Comparison of ENCODE assay signal across 13 cellular contexts in genomic region chr12:104576980-104577925, GRCh38.
DNase-seq lines count a peak whose midpoint lies in the region; ATAC-seq and TF ChIP-seq lines count a peak whose summit lies in the region.
"Had no signal": no experiment of that assay in that cellular context is flagged by ENCODE, and none has a peak within 500 bp of the region (broad histone marks: within the 10 kb centered on the region; RNA-seq: fewer than 3 reads in every experiment).

No MANE protein-coding gene starts in this region.

- no peak overlapping the region for H3K27ac ChIP-seq in CD4-positive, alpha-beta T cell (ENCODE audit: low read depth, low read length)
- H3K27ac ChIP-seq in HCT116 (ENCODE audit: low read depth, low read length) (no peak overlapping the region), mesendoderm (ENCODE audit: low read depth, low read length) (peak overlapping the region; percentile 71)

- peak overlapping the region; percentile 41; the same call in 1 of the 2 replicates for H3K4me2 ChIP-seq in HCT116 (ENCODE audit: low read length)
- no peak overlapping the region for H3K4me2 ChIP-seq in mesendoderm (ENCODE audit: low read length)

- no peaks in the 10 kb centered on the region for H3K27me3 Mint-ChIP-seq in CD4-positive, alpha-beta T cell
- H3K27me3 Mint-ChIP-seq in activated T-helper 17 cell treated with anti-CD3 and anti-CD28 coated beads, Interleukin-2, amount 50 U/mL, for 72 hours, result no peaks in the 10 kb centered on the region
- H3K27me3 Mint-ChIP-seq in type B pancreatic cell, result no peaks in the 10 kb centered on the region

- H3K56ac ChIP-seq in mesendoderm (ENCODE audit: low read length), result peak overlapping the region; percentile 35

- peak overlapping the region; percentile 52 for H2AK5ac ChIP-seq in mesendoderm (ENCODE audit: low read length)

- WGBS in mesendoderm (ENCODE audit: extremely low coverage, insufficient coverage, low lambda C conversion rate), result no CpG with 5 or more reads among the region's 11 CpGs

- peak overlapping the region; percentile 47 for H4K5ac ChIP-seq in mesendoderm (ENCODE audit: low read length)

- H2BK5ac ChIP-seq in mesendoderm (ENCODE audit: low read length), result peak overlapping the region; percentile 94

- CTCF ChIA-PET in CD4-positive, alpha-beta T cell (lab: Charles Lee), result no interaction called here
- CTCF ChIA-PET in HCT116 (lab: Charles Lee), result no interaction called here

- H4K20me1 ChIP-seq in HCT116 (ENCODE audit: insufficient read depth), result no peaks in the 10 kb centered on the region

- no peak for TF ChIP-seq CTCF in CD4-positive, alpha-beta T cell (IDR thresholded peaks at IDR 0.05)
- TF ChIP-seq CTCF in HCT116 (IDR thresholded peaks at IDR 0.05 in 2 of 3, conservative IDR thresholded peaks at IDR 0.05 in 1 of 3; ENCODE audit: borderline replicate concordance in 1 of 3, insufficient read depth in 1 of 3, low read depth in 2 of 3, low read length in 2 of 3) (no peak), type B pancreatic cell (conservative IDR thresholded peaks at IDR 0.05) (no peak)

- DNase-seq in CD4-positive, alpha-beta T cell, result no peak
- no peak for DNase-seq in HCT116 (ENCODE audit: low read depth, low spot score)
- no peak for DNase-seq in mesendoderm
- DNase-seq in activated CD4-positive, CD25-positive, alpha-beta regulatory T cell treated with anti-CD3 and anti-CD28 coated beads, Interleukin-2, amount 50 U/mL, for 72 hours, result no peak
- no peak for DNase-seq in occipital lobe (lab: John Stamatoyannopoulos, UW)
- DNase-seq in type B pancreatic cell (ENCODE audit: extremely low spot score, unreplicated experiment), result no peak
- DNase-seq: amniotic stem cell, midbrain, MV-4-11, NCI-H526, SHP77 had no signal

- H3K18ac ChIP-seq in mesendoderm (ENCODE audit: low read length), result peak overlapping the region; percentile 70

- no peak overlapping the region for H3K23ac ChIP-seq in mesendoderm (ENCODE audit: low read length)

- RAD21 ChIA-PET in HCT116 (lab: Charles Lee; ENCODE audit: low non-redundant PET in 1 of 2, low total read pairs in 2 of 2, uncharacterized antibody in 2 of 2, unreplicated experiment in 2 of 2), result no interaction called here

- no peaks in the 10 kb centered on the region for H3K9me2 ChIP-seq in HCT116 (ENCODE audit: insufficient read depth)

- H3K36me3 Mint-ChIP-seq in CD4-positive, alpha-beta T cell (ENCODE audit: low read depth), result peaks cover 11% of the 10 kb centered on the region
- peaks cover 7% of the 10 kb centered on the region for H3K36me3 Mint-ChIP-seq in activated T-helper 17 cell treated with anti-CD3 and anti-CD28 coated beads, Interleukin-2, amount 50 U/mL, for 72 hours (ENCODE audit: low read depth)
- H3K36me3 Mint-ChIP-seq in type B pancreatic cell, result no peaks in the 10 kb centered on the region

- POLR2A ChIA-PET in CD4-positive, alpha-beta T cell (lab: Charles Lee), result no interaction called here
- POLR2A ChIA-PET in HCT116 (lab: Charles Lee), result interaction anchor here (0.7 kb wide), 2 partner anchors 93 to 178 kb away, joined by 3 to 5 read pairs; no protein-coding TSS in a partner anchor

- TF ChIP-seq POLR2A in HCT116 (IDR thresholded peaks at IDR 0.05; ENCODE audit: borderline replicate concordance, extremely low read depth, insufficient read depth, insufficient read length), result no peak

- intact Hi-C loops in CD4-positive, alpha-beta T cell (cut with DNase I, micrococcal nuclease), result no loop called here
- intact Hi-C loops in HCT116 (cut with micrococcal nuclease), result no loop called here

- no peak for TF ChIP-seq RAD21 in HCT116 (IDR thresholded peaks at IDR 0.05; ENCODE audit: low read depth)

- H3K79me1 ChIP-seq in mesendoderm (ENCODE audit: low read length), result peaks cover 2% of the 10 kb centered on the region

- H3K4me3 ChIP-seq in HCT116 (replicated peaks in 1 of 2; ENCODE audit: low read depth in 1 of 2, low read length in 2 of 2) (no peak overlapping the region), mesendoderm (ENCODE audit: low read length) (no peak overlapping the region)

- no peaks in the 10 kb centered on the region for H3K79me2 ChIP-seq in HCT116 (ENCODE audit: insufficient read depth, low read length)
- no peaks in the 10 kb centered on the region for H3K79me2 ChIP-seq in mesendoderm (ENCODE audit: control insufficient read depth, insufficient read depth, low read length)

- no peaks in the 10 kb centered on the region for H3K9me3 ChIP-seq in CD4-positive, alpha-beta T cell (ENCODE audit: control insufficient read depth, low read length)
- no peaks in the 10 kb centered on the region for H3K9me3 ChIP-seq in HCT116 (ENCODE audit: control insufficient read depth in 1 of 2, insufficient read depth in 1 of 2, low read depth in 1 of 2, low read length in 2 of 2)

- H3K4ac ChIP-seq in mesendoderm (ENCODE audit: low read depth, low read length), result peak overlapping the region; percentile 75

- peak overlapping the region; percentile 25 for H3K27ac Mint-ChIP-seq in CD4-positive, alpha-beta T cell
- H3K27ac Mint-ChIP-seq in activated T-helper 17 cell treated with anti-CD3 and anti-CD28 coated beads, Interleukin-2, amount 50 U/mL, for 72 hours, result peak overlapping the region; percentile 39
- no peak overlapping the region for H3K27ac Mint-ChIP-seq in type B pancreatic cell

- no peak overlapping the region for H4K8ac ChIP-seq in mesendoderm (ENCODE audit: low read depth, low read length)

- H3K36me3 ChIP-seq in HCT116 (ENCODE audit: control insufficient read depth in 1 of 2, insufficient read depth in 2 of 2, low read length in 2 of 2) (no peaks in the 10 kb centered on the region), mesendoderm (ENCODE audit: control insufficient read depth, insufficient read depth, low read length) (no peaks in the 10 kb centered on the region)

- H3K4me1 ChIP-seq in HCT116 (ENCODE audit: control insufficient read depth in 1 of 2, insufficient read depth in 2 of 2, low read length in 2 of 2) (peaks cover 4 to 46% of the 10 kb centered on the region in 2 experiments; a peak in 3 of 4 replicates), mesendoderm (ENCODE audit: control insufficient read depth, low read depth, low read length) (peaks cover 22% of the 10 kb centered on the region)

- H3K9ac ChIP-seq in HCT116 (ENCODE audit: low read length) (no peak overlapping the region), mesendoderm (ENCODE audit: low read length) (no peak overlapping the region)

- no peak for ATAC-seq in CD4-positive, alpha-beta T cell (ENCODE audit: poor library complexity)
- ATAC-seq in HCT116 (no peak), GM21367 (IDR thresholded peaks at IDR 0.05; ENCODE audit: unreplicated experiment) (no peak)
- peak; percentile 52 for ATAC-seq in activated T-helper 17 cell treated with anti-CD3 and anti-CD28 coated beads, Interleukin-2, amount 50 U/mL, for 72 hours (replicated peaks)

- H3K4me3 Mint-ChIP-seq in CD4-positive, alpha-beta T cell, result no peak overlapping the region
- H3K4me3 Mint-ChIP-seq in activated T-helper 17 cell treated with anti-CD3 and anti-CD28 coated beads, Interleukin-2, amount 50 U/mL, for 72 hours, result peak overlapping the region; percentile 45
- no peak overlapping the region for H3K4me3 Mint-ChIP-seq in type B pancreatic cell

- H3K9me3 Mint-ChIP-seq in CD4-positive, alpha-beta T cell, result no peaks in the 10 kb centered on the region
- no peaks in the 10 kb centered on the region for H3K9me3 Mint-ChIP-seq in activated T-helper 17 cell treated with anti-CD3 and anti-CD28 coated beads, Interleukin-2, amount 50 U/mL, for 72 hours
- H3K9me3 Mint-ChIP-seq in type B pancreatic cell, result no peaks in the 10 kb centered on the region

- no peak overlapping the region for H2BK120ac ChIP-seq in mesendoderm (ENCODE audit: low read depth, low read length)

- H2AFZ ChIP-seq in HCT116 (ENCODE audit: low read depth, low read length, poor library complexity, severe bottlenecking), result no peak overlapping the region

- H3K4me1 Mint-ChIP-seq in CD4-positive, alpha-beta T cell (ENCODE audit: low read depth), result peaks cover 78% of the 10 kb centered on the region
- H3K4me1 Mint-ChIP-seq in activated T-helper 17 cell treated with anti-CD3 and anti-CD28 coated beads, Interleukin-2, amount 50 U/mL, for 72 hours, result peaks cover 52% of the 10 kb centered on the region
- peaks cover 14% of the 10 kb centered on the region for H3K4me1 Mint-ChIP-seq in type B pancreatic cell (ENCODE audit: unreplicated experiment)

- no TSS peak for BruUV-seq in HCT116 (replicated peaks; lab: Mats Ljungman, UMichigan)

- no peaks in the 10 kb centered on the region for H3K27me3 ChIP-seq in CD4-positive, alpha-beta T cell (ENCODE audit: control insufficient read depth, insufficient read depth, low read length)
- H3K27me3 ChIP-seq in HCT116 (ENCODE audit: insufficient read depth, low read length), result no peaks in the 10 kb centered on the region
- H3K27me3 ChIP-seq in mesendoderm (ENCODE audit: insufficient read depth, low read length, poor library complexity), result no peaks in the 10 kb centered on the region

- no peak overlapping the region for H2BK15ac ChIP-seq in mesendoderm (replicated peaks; ENCODE audit: low read depth)

TF ChIP-seq in HCT116, 20 proteins besides CTCF, POLR2A, EP300 and RAD21:
- no peak for TF ChIP-seq CEBPB (IDR thresholded peaks at IDR 0.05; ENCODE audit: low read depth)
- TF ChIP-seq ZNF274 (IDR thresholded peaks at IDR 0.05; ENCODE audit: low read depth, low read length), result no peak
- no peak for TF ChIP-seq ELF1 (IDR thresholded peaks at IDR 0.05; ENCODE audit: borderline replicate concordance, low read depth)
- no peak for TF ChIP-seq JUND (IDR thresholded peaks at IDR 0.05)
- no peak for TF ChIP-seq ATF3 (IDR thresholded peaks at IDR 0.05)
- TF ChIP-seq YY1 (IDR thresholded peaks at IDR 0.05; ENCODE audit: extremely low read depth, insufficient replicate concordance, low read depth, low read length), result no peak
- no peak for TF ChIP-seq POLR2AphosphoS5 (IDR thresholded peaks at IDR 0.05; ENCODE audit: low read depth, low read length)
